In the genomic region with DNA sequence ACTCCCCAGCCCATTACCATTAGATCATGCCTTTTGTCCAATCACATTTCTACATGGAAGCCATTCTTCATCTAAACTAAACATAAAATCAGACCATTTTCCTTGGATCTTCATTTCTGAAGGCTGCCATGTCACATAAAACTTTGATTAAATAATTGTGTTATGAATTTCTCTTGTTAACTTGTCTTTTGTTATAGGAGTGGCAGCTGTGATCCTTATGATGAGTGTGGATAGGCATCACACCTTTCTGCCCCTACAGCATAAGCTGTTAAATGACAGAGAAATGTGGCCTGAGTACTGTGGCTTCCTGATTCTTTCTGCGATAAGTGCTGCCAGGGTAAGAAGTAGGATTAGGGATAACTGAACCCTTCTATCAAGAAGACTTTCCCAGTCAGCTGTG, we compare ENCODE assay signal across 8 cellular contexts.
"Had no signal": no experiment of that assay in that cellular context is flagged by ENCODE, and none has a peak within 500 bp of the region (broad histone marks: within the 10 kb centered on the region; RNA-seq: fewer than 3 reads in every experiment).

No MANE protein-coding gene starts in this region.

- H3K36me3 ChIP-seq: HAP-1 had no signal

- H3K4me1 ChIP-seq: HAP-1 had no signal

- H2AFZ ChIP-seq: GM23248, GM23338 had no signal

- H3K9ac ChIP-seq: GM23248 had no signal

- H3K4me3 ChIP-seq: GM23248, GM23338, HAP-1 had no signal

- H3K9me3 ChIP-seq: HAP-1 had no signal

- H3K27ac ChIP-seq: GM23248 had no signal

- H3K4me3 Mint-ChIP-seq: GM23338, H9, HFFc6 had no signal

- H3K4me2 ChIP-seq: GM23338 had no signal

- DNase-seq: GM23248, GOT3, H7, H9, HCEC 1CT, HFFc6 had no signal

- H3K27ac Mint-ChIP-seq: GM23338, H9, HFFc6 had no signal
